11 cellular contexts compared by ENCODE assay signal in the genomic region with DNA sequence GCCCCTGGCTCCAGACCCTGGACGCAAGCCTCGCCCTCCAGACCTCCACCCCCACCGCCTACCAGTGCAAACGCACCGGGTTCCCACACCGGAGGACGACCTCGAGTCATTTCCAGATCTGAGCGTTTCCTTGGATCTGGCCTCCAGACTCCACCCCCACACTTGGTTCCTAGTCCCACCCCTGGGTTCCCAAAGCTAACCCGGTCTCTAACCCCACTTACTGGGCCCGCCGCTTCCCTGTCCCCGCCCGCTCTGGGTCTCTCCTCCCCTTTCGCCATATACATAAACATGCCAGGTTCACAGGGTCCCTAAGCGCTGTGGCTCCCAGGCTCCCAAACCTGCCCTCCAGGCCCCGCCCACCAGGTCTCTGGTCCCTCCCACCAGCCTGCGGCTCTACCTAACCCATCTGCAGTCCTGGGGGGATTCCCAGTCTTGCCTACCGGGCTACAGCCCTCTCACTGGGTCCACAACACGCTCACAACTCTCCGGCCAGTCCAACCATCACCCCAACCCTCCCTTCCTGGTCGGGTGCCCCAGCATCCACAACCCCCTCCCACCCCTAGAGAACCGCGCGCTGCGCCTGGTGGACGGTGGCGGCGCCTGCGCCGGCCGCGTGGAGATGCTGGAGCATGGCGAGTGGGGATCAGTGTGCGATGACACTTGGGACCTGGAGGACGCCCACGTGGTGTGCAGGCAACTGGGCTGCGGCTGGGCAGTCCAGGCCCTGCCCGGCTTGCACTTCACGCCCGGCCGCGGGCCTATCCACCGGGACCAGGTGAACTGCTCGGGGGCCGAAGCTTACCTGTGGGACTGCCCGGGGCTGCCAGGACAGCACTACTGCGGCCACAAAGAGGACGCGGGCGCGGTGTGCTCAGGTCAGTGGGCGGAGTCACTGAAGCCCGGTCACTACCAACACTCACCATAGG. TPM values are rescaled to one million over a fixed set of nuclear protein-coding genes. Genes with fewer than 3 reads are reported as not detected.
DNase-seq lines count a peak whose midpoint lies in the region; TF ChIP-seq lines count a peak whose summit lies in the region.
"Had no signal": no experiment of that assay in that cellular context is flagged by ENCODE, and none has a peak within 500 bp of the region (broad histone marks: within the 10 kb centered on the region; RNA-seq: fewer than 3 reads in every experiment).

No MANE protein-coding gene starts in this region.

- no peak for TF ChIP-seq CTCF in chondrocyte (IDR thresholded peaks at IDR 0.05)
- TF ChIP-seq CTCF in tibial nerve (IDR thresholded peaks at IDR 0.05) = no peak

- H3K27ac Mint-ChIP-seq in chondrocyte (ENCODE audit: unreplicated experiment) = no peak overlapping the region

- no peak overlapping the region for H3K27ac ChIP-seq in mesodermal cell (ENCODE audit: low read depth, low read length, severe bottlenecking)
- no peak overlapping the region for H3K27ac ChIP-seq in tibial nerve
- no peak overlapping the region for H3K27ac ChIP-seq in Karpas-422 (ENCODE audit: low read length)

- H3K36me3 ChIP-seq in mesodermal cell (ENCODE audit: control insufficient read depth, insufficient read depth, low read length) (no peaks in the 10 kb centered on the region), tibial nerve (no peaks in the 10 kb centered on the region), Karpas-422 (ENCODE audit: insufficient read depth, low read length) (no peaks in the 10 kb centered on the region)

- no peak for TF ChIP-seq EP300 in tibial nerve (IDR thresholded peaks at IDR 0.05)

- H3K9me3 Mint-ChIP-seq in chondrocyte (ENCODE audit: low read depth) = no peaks in the 10 kb centered on the region

- H3K36me3 Mint-ChIP-seq in chondrocyte (ENCODE audit: low read depth) = no peaks in the 10 kb centered on the region

- no peaks in the 10 kb centered on the region for H3K79me2 ChIP-seq in Karpas-422 (ENCODE audit: low read length)

- no peak for TF ChIP-seq POLR2A in tibial nerve (IDR thresholded peaks at IDR 0.05)

- peak overlapping the region; percentile 58 for H3K4me3 Mint-ChIP-seq in chondrocyte (ENCODE audit: unreplicated experiment)

- peak; percentile 39 for DNase-seq in activated T-cell treated with anti-CD3 and anti-CD28 coated beads, Interleukin-2, amount 50 U/mL, for 1 hour
- no peak for DNase-seq in activated T-cell treated with anti-CD3 and anti-CD28 coated beads, Interleukin-2, amount 50 U/mL, for 48 hours
- DNase-seq in chondrocyte (ENCODE audit: low spot score) = no peak
- no peak for DNase-seq in tibial nerve (ENCODE audit: low spot score in 2 of 2)
- DNase-seq in OCI-M2 (lab: John Stamatoyannopoulos, UW; ENCODE audit: unreplicated experiment) = no peak
- DNase-seq in activated CD8-positive, alpha-beta memory T cell treated with anti-CD3 and anti-CD28 coated beads, Interleukin-2, amount 50 U/mL, for 4 hours = no peak
- DNase-seq in Karpas-422 = no peak
- DNase-seq: erythroblast had no signal

- H3K4me1 ChIP-seq in mesodermal cell (ENCODE audit: control insufficient read depth, insufficient read depth, low read length, poor library complexity, severe bottlenecking) (peaks cover 30% of the 10 kb centered on the region), tibial nerve (peaks cover 0 to 29% (median 13%) of the 10 kb centered on the region in 4 donors), Karpas-422 (ENCODE audit: low read length) (no peaks in the 10 kb centered on the region)

- H3K4me2 ChIP-seq in Karpas-422 (ENCODE audit: low read depth, low read length, poor library complexity, severe bottlenecking) = no peak overlapping the region

- 27 to 32% methylated on average over 38 to 39 of the region's 54 CpGs for WGBS in mesodermal cell (ENCODE audit: insufficient coverage in 2 of 2), 2 experiments
- 18 to 29% methylated on average over 42 to 54 of the region's 54 CpGs for WGBS in tibial nerve, 2 donors

- H3K27me3 ChIP-seq in tibial nerve = peaks cover 0 to 25% of the 10 kb centered on the region in 2 donors
- H3K27me3 ChIP-seq in Karpas-422 (ENCODE audit: low read length) = no peaks in the 10 kb centered on the region

- H3K4me1 Mint-ChIP-seq in chondrocyte (ENCODE audit: low read depth) = peaks cover 26% of the 10 kb centered on the region

- peak overlapping the region; percentile 39 for H3K4me3 ChIP-seq in mesodermal cell (ENCODE audit: extremely low read depth, insufficient read depth, low read length, poor library complexity, severe bottlenecking)
- peak overlapping the region; percentile 15 to 51 (median 35) for H3K4me3 ChIP-seq in tibial nerve
- no peak overlapping the region for H3K4me3 ChIP-seq in Karpas-422 (ENCODE audit: low read length)

- peaks cover 3% of the 10 kb centered on the region for H3K27me3 Mint-ChIP-seq in chondrocyte (ENCODE audit: low read depth)

- H3K9me3 ChIP-seq in mesodermal cell (ENCODE audit: control insufficient read depth, low read length) = no peaks in the 10 kb centered on the region
- no peaks in the 10 kb centered on the region for H3K9me3 ChIP-seq in tibial nerve
- H3K9me3 ChIP-seq in Karpas-422 (ENCODE audit: low read length) = no peaks in the 10 kb centered on the region

- no peak overlapping the region for H2AFZ ChIP-seq in Karpas-422 (ENCODE audit: low read length)

- no peaks in the 10 kb centered on the region for H3K9me2 ChIP-seq in Karpas-422 (replicated peaks; ENCODE audit: insufficient read depth, low read length)

- H4K20me1 ChIP-seq in Karpas-422 (ENCODE audit: insufficient read depth, low read depth, low read length) = no peaks in the 10 kb centered on the region

- H3K9ac ChIP-seq in Karpas-422 (ENCODE audit: low read length) = no peak overlapping the region

RNA-seq across cellular contexts. Expression of a gene that starts 36.8 kb away (rescaled TPM):
- total RNA-seq in chondrocyte (0.33 TPM in 1 of 3 replicates, not detected in the others), tibial nerve (1 to 10 TPM in 2 of 4 donors, under 1 TPM in 1, not detected in 1; 0.59 to 3.6 (median 2.7) TPM)
- polyA plus RNA-seq in mesodermal cell (2013, experiment 1 of 2) = 0.26 TPM
- polyA plus RNA-seq in mesodermal cell (2013, experiment 2 of 2) = 0.46 TPM
- total RNA-seq in Karpas-422 (2014; rRNA removed; shearing (Covaris generic); ENCODE audit: low replicate concordance) = not detected in 2 replicates
- total RNA-seq: SK-MEL-5 had no signal
- polyA plus RNA-seq: BJ had no signal

RNA-seq across cellular contexts. Expression of a gene that starts 56.3 kb away (rescaled TPM):
- total RNA-seq in chondrocyte (0.54 to 1.6 TPM (median 0.62 TPM) in 3 replicates), tibial nerve (10 to 100 TPM; 32.2 to 94.4 (median 64.8) TPM)
- polyA plus RNA-seq in mesodermal cell (2013, experiment 1 of 2) = 2.0 TPM
- polyA plus RNA-seq in mesodermal cell (2013, experiment 2 of 2) = 1.5 TPM
- total RNA-seq in Karpas-422 (2014; rRNA removed; shearing (Covaris generic); ENCODE audit: low replicate concordance) = 49.5 and 64.7 TPM in 2 replicates

Comparison
In these comparisons a context has a peak if more than half of its experiments do, and no peak if none do; other contexts are left out.
1. RNA of a gene that starts 56.3 kb away (total RNA-seq): 32.2 to 94.4 TPM in tibial nerve and 49.5 to 64.7 TPM in Karpas-422; 0.54 to 1.6 TPM in chondrocyte; every median in the first group is over 10 times any median in the second.